ENCODE assay signal across 21 cellular contexts in genomic region chr5:76845890-76846289, GRCh38. TPM values are rescaled to one million over a fixed set of nuclear protein-coding genes. Genes with fewer than 3 reads are reported as not detected.
DNase-seq lines count a peak whose midpoint lies in the region; ATAC-seq lines count a peak whose summit lies in the region.
"Had no signal": no experiment of that assay in that cellular context is flagged by ENCODE, and none has a peak within 500 bp of the region (broad histone marks: within the 10 kb centered on the region; RNA-seq: fewer than 3 reads in every experiment).

No MANE protein-coding gene starts in this region.

- peaks cover 14% of the 10 kb centered on the region for H3K4me1 Mint-ChIP-seq in activated naive CD4-positive, alpha-beta T cell treated with anti-CD3 and anti-CD28 coated beads, Interleukin-2, amount 50 U/mL, for 24 hours
- peaks cover 14% of the 10 kb centered on the region for H3K4me1 Mint-ChIP-seq in activated naive CD4-positive, alpha-beta T cell treated with anti-CD3 and anti-CD28 coated beads for 36 hours (ENCODE audit: low read depth)

- peak; percentile 87 for ATAC-seq in esophagus mucosa
- ATAC-seq: A549; CD8-positive, alpha-beta T cell had no signal

- no peaks in the 10 kb centered on the region for H3K9me3 ChIP-seq in mesenchymal stem cell (ENCODE audit: control insufficient read depth, low read length)
- H3K9me3 ChIP-seq: A549; BLaER1 treated with 17β-estradiol and CSF1 and Interleukin-3, amounts not matched to agents 10 nM and 100 nM; Caco-2 had no signal

- WGBS in mesenchymal stem cell, result 97% methylated on average over 3 of the region's 3 CpGs

- H4K91ac ChIP-seq in mesenchymal stem cell (ENCODE audit: low read length), result no peak overlapping the region

- H3K9ac ChIP-seq in mesenchymal stem cell (ENCODE audit: low read length), result no peak overlapping the region
- H3K9ac ChIP-seq: BLaER1 treated with 17β-estradiol and CSF1 and Interleukin-3, amounts not matched to agents 10 nM and 100 nM had no signal

- H3K9me3 Mint-ChIP-seq in activated naive CD4-positive, alpha-beta T cell treated with anti-CD3 and anti-CD28 coated beads, Interleukin-2, amount 50 U/mL, for 24 hours, result no peaks in the 10 kb centered on the region
- H3K9me3 Mint-ChIP-seq in activated naive CD4-positive, alpha-beta T cell treated with anti-CD3 and anti-CD28 coated beads for 36 hours, result no peaks in the 10 kb centered on the region
- H3K9me3 Mint-ChIP-seq: CD4-positive, alpha-beta T cell; CD8-positive, alpha-beta T cell had no signal

- CTCF ChIA-PET in activated naive CD4-positive, alpha-beta T cell treated with anti-CD3 and anti-CD28 coated beads for 36 hours (lab: Charles Lee), result no interaction called here

- no peak overlapping the region for H2BK5ac ChIP-seq in mesenchymal stem cell (ENCODE audit: low read depth, low read length, poor library complexity, severe bottlenecking)

- H3K36me3 ChIP-seq in mesenchymal stem cell (ENCODE audit: control insufficient read depth in 1 of 2, insufficient read depth in 2 of 2, low read depth in 1 of 2, low read length in 2 of 2), result no peaks in the 10 kb centered on the region
- H3K36me3 ChIP-seq: BLaER1 treated with 17β-estradiol and CSF1 and Interleukin-3, amounts not matched to agents 10 nM and 100 nM had no signal

- no peak overlapping the region for H2BK15ac ChIP-seq in mesenchymal stem cell (ENCODE audit: low read depth, poor library complexity, severe bottlenecking)

- intact Hi-C loops in activated naive CD4-positive, alpha-beta T cell treated with anti-CD3 and anti-CD28 coated beads for 36 hours (cut with micrococcal nuclease), result no loop called here

- H3K4me1 ChIP-seq in mesenchymal stem cell (ENCODE audit: control insufficient read depth, insufficient read depth, low read depth, low read length), result no peaks in the 10 kb centered on the region
- H3K4me1 ChIP-seq: A549 had no signal

- H3K4me3 Mint-ChIP-seq in activated naive CD4-positive, alpha-beta T cell treated with anti-CD3 and anti-CD28 coated beads, Interleukin-2, amount 50 U/mL, for 24 hours, result no peak overlapping the region
- H3K4me3 Mint-ChIP-seq in activated naive CD4-positive, alpha-beta T cell treated with anti-CD3 and anti-CD28 coated beads for 36 hours, result no peak overlapping the region
- H3K4me3 Mint-ChIP-seq: B cell; CD4-positive, alpha-beta T cell; CD8-positive, alpha-beta T cell had no signal

- H3K4me2 ChIP-seq in mesenchymal stem cell (ENCODE audit: low read length, poor library complexity, severe bottlenecking), result no peak overlapping the region
- H3K4me2 ChIP-seq: A549; BLaER1 treated with 17β-estradiol and CSF1 and Interleukin-3, amounts not matched to agents 10 nM and 100 nM had no signal

- no peak overlapping the region for H3K14ac ChIP-seq in mesenchymal stem cell (ENCODE audit: low read length in 2 of 2)

- H2AFZ ChIP-seq in mesenchymal stem cell (ENCODE audit: low read depth, low read length), result no peak overlapping the region

- H2BK120ac ChIP-seq in mesenchymal stem cell (ENCODE audit: low read depth, low read length), result no peak overlapping the region

- H2AK5ac ChIP-seq in mesenchymal stem cell (ENCODE audit: low read length, severe bottlenecking), result peak overlapping the region; percentile 19

- H3K27ac Mint-ChIP-seq in activated naive CD4-positive, alpha-beta T cell treated with anti-CD3 and anti-CD28 coated beads, Interleukin-2, amount 50 U/mL, for 24 hours, result peak overlapping the region; percentile 36
- H3K27ac Mint-ChIP-seq in activated naive CD4-positive, alpha-beta T cell treated with anti-CD3 and anti-CD28 coated beads for 36 hours, result no peak overlapping the region
- H3K27ac Mint-ChIP-seq: B cell; CD4-positive, alpha-beta T cell; CD8-positive, alpha-beta T cell had no signal

- no peak overlapping the region for H3K23ac ChIP-seq in mesenchymal stem cell (ENCODE audit: low read length in 2 of 2)

- no peaks in the 10 kb centered on the region for H3K27me3 ChIP-seq in mesenchymal stem cell (ENCODE audit: control insufficient read depth in 1 of 2, insufficient read depth in 1 of 2, low read length in 2 of 2)
- H3K27me3 ChIP-seq: BLaER1 treated with 17β-estradiol and CSF1 and Interleukin-3, amounts not matched to agents 10 nM and 100 nM had no signal

- no peaks in the 10 kb centered on the region for H3K36me3 Mint-ChIP-seq in activated naive CD4-positive, alpha-beta T cell treated with anti-CD3 and anti-CD28 coated beads, Interleukin-2, amount 50 U/mL, for 24 hours
- H3K36me3 Mint-ChIP-seq in activated naive CD4-positive, alpha-beta T cell treated with anti-CD3 and anti-CD28 coated beads for 36 hours (ENCODE audit: low read depth), result no peaks in the 10 kb centered on the region
- H3K36me3 Mint-ChIP-seq: CD8-positive, alpha-beta T cell had no signal

- H3K18ac ChIP-seq in mesenchymal stem cell (ENCODE audit: low read depth in 1 of 2, low read length in 2 of 2), result no peak overlapping the region

- no peak overlapping the region for H4K8ac ChIP-seq in mesenchymal stem cell (ENCODE audit: low read length)

- no peak overlapping the region for H3K4me3 ChIP-seq in mesenchymal stem cell (ENCODE audit: insufficient read depth in 1 of 2, low read depth in 1 of 2, low read length in 2 of 2)
- H3K4me3 ChIP-seq: A549; BLaER1 treated with 17β-estradiol and CSF1 and Interleukin-3, amounts not matched to agents 10 nM and 100 nM had no signal

- H3K27me3 Mint-ChIP-seq in activated naive CD4-positive, alpha-beta T cell treated with anti-CD3 and anti-CD28 coated beads, Interleukin-2, amount 50 U/mL, for 24 hours, result no peaks in the 10 kb centered on the region
- H3K27me3 Mint-ChIP-seq in activated naive CD4-positive, alpha-beta T cell treated with anti-CD3 and anti-CD28 coated beads for 36 hours (ENCODE audit: low read depth), result no peaks in the 10 kb centered on the region
- H3K27me3 Mint-ChIP-seq: CD4-positive, alpha-beta T cell had no signal

- no peak overlapping the region for H2BK12ac ChIP-seq in mesenchymal stem cell (ENCODE audit: low read length in 2 of 2)

- H3K4ac ChIP-seq in mesenchymal stem cell (ENCODE audit: low read depth in 1 of 2, low read length in 2 of 2), result no peak overlapping the region

- DNase-seq in NCI-H82 (lab: John Stamatoyannopoulos, UW) (peak; percentile 1), NCI-H82 treated with DMSO at 0.1 percent for 48 hours (lab: John Stamatoyannopoulos, UW; ENCODE audit: unreplicated experiment) (no peak), mesenchymal stem cell (no peak), NOMO-1 treated with dmso at 0.1 percent for 144 hours (lab: John Stamatoyannopoulos, UW; ENCODE audit: unreplicated experiment) (no peak), NCI-H748 (lab: John Stamatoyannopoulos, UW; ENCODE audit: unreplicated experiment) (no peak)
- no peak for DNase-seq in activated naive CD4-positive, alpha-beta T cell treated with anti-CD3 and anti-CD28 coated beads for 36 hours
- DNase-seq: AML-193; Caco-2; Calu3; CD4-positive, alpha-beta T cell; CD8-positive, alpha-beta T cell; DMS79 treated with DMSO at 0.1 percent for 48 hours; GF-D8 had no signal

- no peak overlapping the region for H3K27ac ChIP-seq in mesenchymal stem cell (ENCODE audit: low read length, poor library complexity, severe bottlenecking)
- H3K27ac ChIP-seq: 22Rv1; A549; BLaER1 treated with 17β-estradiol and CSF1 and Interleukin-3, amounts not matched to agents 10 nM and 100 nM; C4-2B had no signal

- no peaks in the 10 kb centered on the region for H3K79me1 ChIP-seq in mesenchymal stem cell (replicated peaks; ENCODE audit: low read length, poor library complexity, severe bottlenecking)

RNA-seq across cellular contexts. Expression of gene S100Z, which starts 3.9 kb away (rescaled TPM):
- 1 to 10 TPM in 1 of 2 experiments, under 1 TPM in 1; 0.81 to 1.1 TPM for total RNA-seq in activated naive CD4-positive, alpha-beta T cell treated with anti-CD3 and anti-CD28 coated beads for 36 hours
- 0.40 TPM for total RNA-seq in esophagus mucosa
- polyA plus RNA-seq in mesenchymal stem cell (2013, experiment 1 of 2), result not detected
- polyA plus RNA-seq in mesenchymal stem cell (2013, experiment 2 of 2), result not detected
- total RNA-seq: Calu3; CD8-positive, alpha-beta T cell had no signal
- polyA plus RNA-seq: A549, BJ had no signal

RNA-seq across cellular contexts. Expression of gene F2RL1, which starts 27.1 kb away (rescaled TPM):
- 1 to 10 TPM; 2.9 to 3.0 TPM for total RNA-seq in activated naive CD4-positive, alpha-beta T cell treated with anti-CD3 and anti-CD28 coated beads for 36 hours
- 12.0 TPM for total RNA-seq in esophagus mucosa
- polyA plus RNA-seq in mesenchymal stem cell (2013, experiment 1 of 2), result 51.1 TPM
- polyA plus RNA-seq in mesenchymal stem cell (2013, experiment 2 of 2), result 51.8 TPM
